8 cellular contexts compared by ENCODE assay signal in the genomic region with DNA sequence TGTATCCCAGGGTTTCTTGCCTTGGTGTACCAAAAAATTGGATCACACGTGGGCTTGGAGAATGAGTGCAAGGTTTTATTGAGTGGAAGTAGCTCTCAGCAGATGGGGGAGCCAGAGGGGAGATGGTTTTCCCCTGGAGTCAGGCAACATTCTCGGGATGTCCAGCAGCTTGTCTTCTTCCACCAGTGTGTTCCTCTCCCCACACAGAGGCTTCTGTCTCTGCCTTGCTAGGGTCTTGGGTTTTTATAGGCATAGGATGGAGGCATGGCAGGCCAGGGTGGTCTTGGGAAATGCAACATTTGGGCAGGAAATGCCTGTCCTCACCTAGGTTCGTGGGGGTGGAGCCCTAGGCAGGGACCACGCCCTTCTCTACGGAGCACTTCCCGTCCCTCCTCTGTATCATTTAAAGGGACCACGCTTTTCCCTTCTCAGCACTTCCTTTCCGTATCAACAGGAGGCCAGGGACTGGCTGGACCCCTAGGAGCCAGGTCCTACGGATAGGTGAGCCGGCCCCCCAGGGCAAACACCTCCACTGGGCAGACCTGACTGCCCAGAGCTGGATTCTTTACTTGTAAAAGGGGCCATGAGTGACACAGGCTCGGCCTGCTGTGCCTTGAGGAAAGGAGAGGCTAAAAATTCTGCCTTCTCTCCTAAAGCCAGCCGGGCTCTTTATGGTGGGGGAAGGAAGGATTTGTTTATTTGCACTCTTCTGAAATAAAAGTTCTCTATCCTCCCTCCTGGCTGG. TPM values are rescaled to one million over a fixed set of nuclear protein-coding genes. Genes with fewer than 3 reads are reported as not detected.
DNase-seq lines count a peak whose midpoint lies in the region; ATAC-seq and FAIRE-seq lines count a peak whose summit lies in the region.

No MANE protein-coding gene starts in this region.

- no peaks in the 10 kb centered on the region for H3K27me3 ChIP-seq in right cardiac atrium (ENCODE audit: control insufficient read depth, insufficient read depth)
- H3K27me3 ChIP-seq in small intestine (ENCODE audit: control insufficient read depth in 2 of 2, insufficient read depth in 2 of 2, low read length in 2 of 2) = no peaks in the 10 kb centered on the region

- H3K27me3 Mint-ChIP-seq in activated naive CD4-positive, alpha-beta T cell treated with anti-CD3 and anti-CD28 coated beads, Interleukin-2, amount 50 U/mL, for 24 hours = no peaks in the 10 kb centered on the region

- H3K9me3 ChIP-seq in SK-N-MC (ENCODE audit: low read depth, low read length) (no peaks in the 10 kb centered on the region), right cardiac atrium (ENCODE audit: control insufficient read depth, low read length) (no peaks in the 10 kb centered on the region), small intestine (ENCODE audit: control insufficient read depth, low read depth) (no peaks in the 10 kb centered on the region)

- no peaks in the 10 kb centered on the region for H3K9me3 Mint-ChIP-seq in activated naive CD4-positive, alpha-beta T cell treated with anti-CD3 and anti-CD28 coated beads, Interleukin-2, amount 50 U/mL, for 24 hours

- peak overlapping the region; percentile 78 for H3K9ac ChIP-seq in SK-N-MC (ENCODE audit: insufficient read length)

- H3K4me1 ChIP-seq in right cardiac atrium (ENCODE audit: control insufficient read depth, insufficient read depth, low read length) (peaks cover 2% of the 10 kb centered on the region), small intestine (ENCODE audit: control insufficient read depth in 2 of 2, insufficient read depth in 1 of 2, low read depth in 1 of 2, low read length in 1 of 2) (peaks cover 11 to 15% of the 10 kb centered on the region in 2 donors)

- H3K4me3 ChIP-seq in GM08714 (ENCODE audit: low read length) = peak overlapping the region; percentile 74
- peak overlapping the region; percentile 92 for H3K4me3 ChIP-seq in SK-N-MC
- H3K4me3 ChIP-seq in right cardiac atrium (ENCODE audit: low read length) = peak overlapping the region; percentile 66
- peak overlapping the region; percentile 60 to 61 for H3K4me3 ChIP-seq in small intestine (ENCODE audit: low read depth in 1 of 2, low read length in 2 of 2)

- DNase-seq in SK-N-MC (ENCODE audit: low read depth, low spot score) (no peak), right cardiac atrium (peak; percentile 77 to 89 (median 88)), small intestine (peak; percentile 90), retina (no peak), NCI-H2081 treated with DMSO at 0.1 percent for 48 hours (lab: John Stamatoyannopoulos, UW) (no peak)

- H3K27ac ChIP-seq in SK-N-MC (peak overlapping the region; percentile 94), right cardiac atrium (ENCODE audit: low read length) (peak overlapping the region; percentile 65), small intestine (ENCODE audit: low read depth in 1 of 2, low read length in 1 of 2) (peak overlapping the region; percentile 92 to 97)

- no peak for FAIRE-seq in small intestine (lab: Jason Lieb, UNC)

- peak overlapping the region; percentile 93 for H3K27ac Mint-ChIP-seq in activated naive CD4-positive, alpha-beta T cell treated with anti-CD3 and anti-CD28 coated beads, Interleukin-2, amount 50 U/mL, for 24 hours

- peaks cover 25% of the 10 kb centered on the region for H3K4me1 Mint-ChIP-seq in activated naive CD4-positive, alpha-beta T cell treated with anti-CD3 and anti-CD28 coated beads, Interleukin-2, amount 50 U/mL, for 24 hours

- no peaks in the 10 kb centered on the region for H3K36me3 Mint-ChIP-seq in activated naive CD4-positive, alpha-beta T cell treated with anti-CD3 and anti-CD28 coated beads, Interleukin-2, amount 50 U/mL, for 24 hours

- peak overlapping the region; percentile 95 for H3K4me3 Mint-ChIP-seq in activated naive CD4-positive, alpha-beta T cell treated with anti-CD3 and anti-CD28 coated beads, Interleukin-2, amount 50 U/mL, for 24 hours

- ATAC-seq in HG02981 (IDR thresholded peaks at IDR 0.05; ENCODE audit: unreplicated experiment) = peak; percentile 70
- peak; percentile 73 to 84 for ATAC-seq in right cardiac atrium

- 23% methylated on average over 12 of the region's 12 CpGs for WGBS in right cardiac atrium
- 8 to 20% (median 9%) methylated on average over 12 of the region's 12 CpGs for WGBS in small intestine, 3 donors

- intact Hi-C loops in right cardiac atrium (cut with DNase I) = no loop called here

- H3K36me3 ChIP-seq in SK-N-MC (ENCODE audit: insufficient read depth, low read length) (no peaks in the 10 kb centered on the region), small intestine (ENCODE audit: control insufficient read depth in 2 of 2, insufficient read depth in 2 of 2, low read length in 2 of 2) (no peaks in the 10 kb centered on the region)

RNA-seq across cellular contexts. Expression of a gene that starts 55.3 kb away (rescaled TPM):
- under 1 TPM; 0.22 to 0.83 (median 0.39) TPM for total RNA-seq in right cardiac atrium
- 0.54 TPM for polyA plus RNA-seq in right cardiac atrium
- polyA plus RNA-seq in small intestine = 1 to 10 TPM in 1 of 3 donors, not detected in 2; 1.2 TPM

Comparison
In these comparisons a context has a peak if more than half of its experiments do, and no peak if none do; other contexts are left out.
1. DNase-seq: peak in right cardiac atrium (3 of 3) and small intestine (single experiment); none in SK-N-MC (single experiment), retina (single experiment) and NCI-H2081 treated with DMSO at 0.1 percent for 48 hours (single experiment).
2. Peak in every context shown above with its lines, with median percentiles within 50 percentile points of each other: H3K4me3 ChIP-seq and H3K27ac ChIP-seq.